In the genomic region with DNA sequence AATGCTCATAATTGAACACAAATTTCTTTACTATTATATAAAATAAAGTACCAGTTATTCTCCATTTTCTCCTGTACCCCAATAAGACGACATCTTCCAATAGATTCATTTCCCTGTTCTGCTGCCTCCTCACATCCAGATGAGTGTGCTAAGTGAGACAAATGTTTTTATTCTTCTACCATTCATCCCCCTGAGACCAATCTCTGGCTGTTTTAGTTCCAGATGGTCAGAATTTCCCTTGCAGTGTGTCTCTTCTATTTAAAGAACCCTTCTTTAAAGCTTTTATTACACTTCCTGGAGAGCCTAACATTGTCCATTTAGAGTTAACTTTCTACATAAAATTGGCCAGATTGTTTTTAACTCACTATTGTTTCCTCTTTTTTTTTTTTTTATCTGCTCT, we compare ENCODE assay signal across 17 cellular contexts. TPM values are rescaled to one million over a fixed set of nuclear protein-coding genes. Genes with fewer than 3 reads are reported as not detected.
"Had no signal": no experiment of that assay in that cellular context is flagged by ENCODE, and none has a peak within 500 bp of the region (broad histone marks: within the 10 kb centered on the region; RNA-seq: fewer than 3 reads in every experiment).

No MANE protein-coding gene starts in this region.

- H3K27ac Mint-ChIP-seq: natural killer cell treated with Interleukin-12 subunit alpha and Interleukin-12 subunit beta and Interleukin-15 and Interleukin-18, amount 100 ng/mL, for 72 hours; stimulated activated naive CD8-positive, alpha-beta T cell treated with anti-CD3 and anti-CD28 coated beads, Interleukin-15, amount 100 ng/mL, for 72 hours had no signal

- H3K27ac ChIP-seq: cardiac muscle cell, epithelial cell of prostate, vagina had no signal

- H3K9me3 Mint-ChIP-seq: activated naive CD4-positive, alpha-beta T cell treated with anti-CD3 and anti-CD28 coated beads, Interleukin-2, amount 50 U/mL, for 72 hours; natural killer cell treated with Interleukin-12 subunit alpha and Interleukin-12 subunit beta and Interleukin-15 and Interleukin-18, amount 100 ng/mL, for 72 hours; stimulated activated naive CD8-positive, alpha-beta T cell treated with anti-CD3 and anti-CD28 coated beads, Interleukin-15, amount 100 ng/mL, for 72 hours had no signal

- DNase-seq: activated CD4-positive, alpha-beta T cell treated with anti-CD3 and anti-CD28 coated beads, Interleukin-2, amount 50 U/mL, for 4 hours; activated gamma-delta T cell treated with Interleukin-2 at 50 U/mL for 16 hours; dermis blood vessel endothelial cell; mesendoderm; nucleus accumbens; retina; stimulated activated naive CD8-positive, alpha-beta T cell treated with anti-CD3 and anti-CD28 coated beads, Interleukin-15, amount 100 ng/mL, for 72 hours; trophoblast cell had no signal

- H3K27me3 ChIP-seq: vagina had no signal

- H3K36me3 ChIP-seq: cardiac muscle cell, vagina had no signal

- H3K4me3 Mint-ChIP-seq: natural killer cell treated with Interleukin-12 subunit alpha and Interleukin-12 subunit beta and Interleukin-15 and Interleukin-18, amount 100 ng/mL, for 72 hours; stimulated activated naive CD8-positive, alpha-beta T cell treated with anti-CD3 and anti-CD28 coated beads, Interleukin-15, amount 100 ng/mL, for 72 hours had no signal

- H3K9me3 ChIP-seq: vagina had no signal

- H3K4me3 ChIP-seq: cardiac muscle cell, vagina had no signal

- H3K4me1 ChIP-seq: vagina had no signal

- ATAC-seq: activated naive CD4-positive, alpha-beta T cell treated with anti-CD3 and anti-CD28 coated beads, Interleukin-2, amount 50 U/mL, for 72 hours; natural killer cell treated with Interleukin-12 subunit alpha and Interleukin-12 subunit beta and Interleukin-15 and Interleukin-18, amount 100 ng/mL, for 72 hours; stimulated activated naive CD8-positive, alpha-beta T cell treated with anti-CD3 and anti-CD28 coated beads, Interleukin-15, amount 100 ng/mL, for 72 hours had no signal

- H3K4me1 Mint-ChIP-seq: stimulated activated naive CD8-positive, alpha-beta T cell treated with anti-CD3 and anti-CD28 coated beads, Interleukin-15, amount 100 ng/mL, for 72 hours had no signal

- H3K36me3 Mint-ChIP-seq: activated naive CD4-positive, alpha-beta T cell treated with anti-CD3 and anti-CD28 coated beads, Interleukin-2, amount 50 U/mL, for 72 hours; natural killer cell treated with Interleukin-12 subunit alpha and Interleukin-12 subunit beta and Interleukin-15 and Interleukin-18, amount 100 ng/mL, for 72 hours had no signal

RNA-seq across cellular contexts. Expression of a gene that starts 41.2 kb away (rescaled TPM):
- total RNA-seq: activated CD8-positive, alpha-beta memory T cell treated with anti-CD3 and anti-CD28 coated beads for 36 hours; activated naive CD4-positive, alpha-beta T cell treated with anti-CD3 and anti-CD28 coated beads, Interleukin-2, amount 50 U/mL, for 72 hours; chondrocyte; natural killer cell treated with Interleukin-12 subunit alpha and Interleukin-12 subunit beta and Interleukin-15 and Interleukin-18, amount 100 ng/mL, for 72 hours; skeletal muscle tissue; T-helper 2 cell treated with Interferon-gamma antibody and Interleukin-4, amounts not matched to agents 100 ng/mL and 5 ng/mL, for 36 hours; vagina had no signal

RNA-seq across cellular contexts. Expression of a gene that starts 53.6 kb away (rescaled TPM):
- total RNA-seq: activated CD8-positive, alpha-beta memory T cell treated with anti-CD3 and anti-CD28 coated beads for 36 hours; activated naive CD4-positive, alpha-beta T cell treated with anti-CD3 and anti-CD28 coated beads, Interleukin-2, amount 50 U/mL, for 72 hours; cardiac muscle cell; dermis blood vessel endothelial cell; natural killer cell treated with Interleukin-12 subunit alpha and Interleukin-12 subunit beta and Interleukin-15 and Interleukin-18, amount 100 ng/mL, for 72 hours; T-helper 2 cell treated with Interferon-gamma antibody and Interleukin-4, amounts not matched to agents 100 ng/mL and 5 ng/mL, for 36 hours; vagina had no signal
- polyA plus RNA-seq: cardiac muscle cell had no signal
